In genomic region chr1:16895602-16896315, GRCh38 we compare ENCODE assay signal across 8 cellular contexts. TPM values are rescaled to one million over a fixed set of nuclear protein-coding genes. Genes with fewer than 3 reads are reported as not detected.
DNase-seq lines count a peak whose midpoint lies in the region; ATAC-seq and TF ChIP-seq lines count a peak whose summit lies in the region.
"Not testable (repeated sequence)": the region's sequence is repeated elsewhere in the genome, so short reads cannot be mapped to it uniquely, and the experiment has no call there.

RNU1-2 (plus strand) TSS chr1:16895980.

- H3K4me3 ChIP-seq in BJ (ENCODE audit: low read depth, low read length): peak within 1 kb of the TSS; percentile 39

- H3K36me3 ChIP-seq in BJ (ENCODE audit: control insufficient read depth, insufficient read depth, low read length): not testable (repeated sequence)

- H3K36me3 Mint-ChIP-seq in activated CD4-positive, alpha-beta T cell treated with anti-CD3 and anti-CD28 coated beads for 36 hours (ENCODE audit: low read depth); chondrocyte (ENCODE audit: low read depth): not testable (repeated sequence)

- H3K4me3 Mint-ChIP-seq in activated CD4-positive, alpha-beta T cell treated with anti-CD3 and anti-CD28 coated beads for 36 hours: peak within 1 kb of the TSS; percentile 67
- peak within 1 kb of the TSS; percentile 73 for H3K4me3 Mint-ChIP-seq in chondrocyte (ENCODE audit: unreplicated experiment)

- not testable (repeated sequence) for H3K9me3 Mint-ChIP-seq in activated CD4-positive, alpha-beta T cell treated with anti-CD3 and anti-CD28 coated beads for 36 hours (ENCODE audit: low read depth); chondrocyte (ENCODE audit: low read depth)

- intact Hi-C loops in activated CD4-positive, alpha-beta T cell treated with anti-CD3 and anti-CD28 coated beads for 36 hours (cut with DNase I, micrococcal nuclease): loop anchor here (1.0 to 10.0 kb wide), 6 partner anchors 9 to 1371 kb away; partner anchors contain the start of gene CASP9 (in 1 of the 2)

- DNase-seq in BJ (ENCODE audit: low read depth) (peak; percentile 98), NCI-H524 treated with DMSO at 0.1 percent for 48 hours (lab: John Stamatoyannopoulos, UW) (peak; percentile 86), kidney glomerular epithelial cell (lab: John Stamatoyannopoulos, UW) (peak; percentile 99)
- peak; percentile 92 for DNase-seq in activated CD4-positive, alpha-beta T cell treated with anti-CD3 and anti-CD28 coated beads for 36 hours
- not testable (repeated sequence) for DNase-seq in chondrocyte (ENCODE audit: low spot score)
- DNase-seq in stimulated activated CD4-positive, alpha-beta T cell treated with anti-CD3 and anti-CD28 coated beads, Interleukin-15, amount 100 ng/mL, for 1 hour (ENCODE audit: low read depth in 1 of 2, low spot score in 1 of 2): peak; percentile 73 to 75

- not testable (repeated sequence) for TF ChIP-seq CTCF in BJ (IDR thresholded peaks at IDR 0.05; ENCODE audit: insufficient read depth, low read depth, low read length); chondrocyte (IDR thresholded peaks at IDR 0.05)

- CTCF ChIA-PET in BJ (lab: Yijun Ruan, JAX); activated CD4-positive, alpha-beta T cell treated with anti-CD3 and anti-CD28 coated beads for 36 hours (lab: Charles Lee): not testable (repeated sequence)

- H3K27me3 Mint-ChIP-seq in activated CD4-positive, alpha-beta T cell treated with anti-CD3 and anti-CD28 coated beads for 36 hours; chondrocyte (ENCODE audit: low read depth): not testable (repeated sequence)

- not testable (repeated sequence) for H3K27me3 ChIP-seq in BJ (ENCODE audit: control insufficient read depth, insufficient read depth, low read length)

- H3K27ac Mint-ChIP-seq in activated CD4-positive, alpha-beta T cell treated with anti-CD3 and anti-CD28 coated beads for 36 hours: peak within 1 kb of the TSS; percentile 99
- H3K27ac Mint-ChIP-seq in chondrocyte (ENCODE audit: unreplicated experiment): peak within 1 kb of the TSS; percentile 100

- H3K4me1 Mint-ChIP-seq in activated CD4-positive, alpha-beta T cell treated with anti-CD3 and anti-CD28 coated beads for 36 hours: peaks cover 31% of the 10 kb centered on the region
- H3K4me1 Mint-ChIP-seq in chondrocyte (ENCODE audit: low read depth): peaks cover 11% of the 10 kb centered on the region

- POLR2A ChIA-PET in BJ (lab: Charles Lee): interaction anchor here (0.9 kb wide), 1 partner anchor 9 kb away, joined by 3 read pairs; no protein-coding TSS in a partner anchor
- POLR2A ChIA-PET in activated CD4-positive, alpha-beta T cell treated with anti-CD3 and anti-CD28 coated beads for 36 hours (lab: Charles Lee): interaction anchor here (0.6 to 1.7 kb wide), 11 partner anchors 10 to 527 kb away, joined by 3 to 78 read pairs (median 5); no protein-coding TSS in a partner anchor

- ATAC-seq in GM19351 (IDR thresholded peaks at IDR 0.05; ENCODE audit: unreplicated experiment) (peak; percentile 98), HG03460 (IDR thresholded peaks at IDR 0.05; ENCODE audit: unreplicated experiment) (peak; percentile 99)
- ATAC-seq in activated CD4-positive, alpha-beta T cell treated with anti-CD3 and anti-CD28 coated beads for 36 hours: peak; percentile 100

RNA-seq across cellular contexts. Expression of gene RNU1-2, which starts in this region (rescaled TPM):
- polyA plus RNA-seq in BJ (2011; rRNA removed): not detected in 2 replicates
- 55,674 and 68,724 TPM in 2 replicates for polyA minus RNA-seq in BJ (2011; rRNA and poly(A)+ RNA removed)
- total RNA-seq in activated CD4-positive, alpha-beta T cell treated with anti-CD3 and anti-CD28 coated beads for 36 hours: 1,000 to 10,000 TPM; 1,573 to 2,291 TPM
- 1,438 to 1,620 TPM (median 1,579 TPM) in 3 replicates for total RNA-seq in chondrocyte
